Comparison of ENCODE assay signal across 8 cellular contexts in genomic region chr11:65891180-65892136, GRCh38. TPM values are rescaled to one million over a fixed set of nuclear protein-coding genes. Genes with fewer than 3 reads are reported as not detected.
A peak's percentile ranks its signal among the peaks of the same experiment; 100 is the strongest.
DNase-seq lines count a peak whose midpoint lies in the region; ATAC-seq, FAIRE-seq and TF ChIP-seq lines count a peak whose summit lies in the region.

No MANE protein-coding gene starts in this region.

- H3K4me3 ChIP-seq in GM12865 (ENCODE audit: low read depth, low read length) (peak overlapping the region; percentile 73), right cardiac atrium (ENCODE audit: low read length) (peak overlapping the region; percentile 61), skin epidermis (peak overlapping the region; percentile 52 to 78 (median 62))

- H3K27me3 Mint-ChIP-seq in activated naive CD4-positive, alpha-beta T cell treated with anti-CD3 and anti-CD28 coated beads, Interleukin-2, amount 50 U/mL, for 24 hours, result no peaks in the 10 kb centered on the region

- peak; percentile 56 for TF ChIP-seq CTCF in GM12865 (IDR thresholded peaks at IDR 0.05; ENCODE audit: insufficient read depth, low read depth, low read length, missing control alignments)

- no peaks in the 10 kb centered on the region for H3K27me3 ChIP-seq in right cardiac atrium (ENCODE audit: control insufficient read depth, insufficient read depth)

- DNase-seq in GM12865 (ENCODE audit: low read depth), result peak; percentile 67
- peak; percentile 64 for DNase-seq in NCI-H1092 (lab: John Stamatoyannopoulos, UW)
- peak; percentile 69 to 88 (median 85) for DNase-seq in right cardiac atrium
- no peak for DNase-seq in GM19239 (ENCODE audit: insufficient read length, low spot score)

- ATAC-seq in right cardiac atrium (peak; percentile 1 to 37), HG03095 (IDR thresholded peaks at IDR 0.05; ENCODE audit: unreplicated experiment) (no peak), GM21619 (IDR thresholded peaks at IDR 0.05; ENCODE audit: unreplicated experiment) (no peak)

- H3K4me1 Mint-ChIP-seq in activated naive CD4-positive, alpha-beta T cell treated with anti-CD3 and anti-CD28 coated beads, Interleukin-2, amount 50 U/mL, for 24 hours, result peaks cover 64% of the 10 kb centered on the region

- peaks cover 14% of the 10 kb centered on the region for H3K36me3 Mint-ChIP-seq in activated naive CD4-positive, alpha-beta T cell treated with anti-CD3 and anti-CD28 coated beads, Interleukin-2, amount 50 U/mL, for 24 hours

- peak overlapping the region; percentile 42 for H3K27ac Mint-ChIP-seq in activated naive CD4-positive, alpha-beta T cell treated with anti-CD3 and anti-CD28 coated beads, Interleukin-2, amount 50 U/mL, for 24 hours

- WGBS in right cardiac atrium, result under 1% methylated on average over 60 of the region's 60 CpGs

- H3K9me3 ChIP-seq in right cardiac atrium (ENCODE audit: control insufficient read depth, low read length), result no peaks in the 10 kb centered on the region

- peak overlapping the region; percentile 98 for H3K27ac ChIP-seq in right cardiac atrium (ENCODE audit: low read length)
- peak overlapping the region; percentile 60 to 98 (median 88) for H3K27ac ChIP-seq in skin epidermis

- intact Hi-C loops in right cardiac atrium (cut with DNase I), result no loop called here

- no peak for FAIRE-seq in GM19239 (lab: Jason Lieb, UNC)

- peak overlapping the region; percentile 81 for H3K4me3 Mint-ChIP-seq in activated naive CD4-positive, alpha-beta T cell treated with anti-CD3 and anti-CD28 coated beads, Interleukin-2, amount 50 U/mL, for 24 hours

- no peaks in the 10 kb centered on the region for H3K9me3 Mint-ChIP-seq in activated naive CD4-positive, alpha-beta T cell treated with anti-CD3 and anti-CD28 coated beads, Interleukin-2, amount 50 U/mL, for 24 hours

- H3K4me1 ChIP-seq in right cardiac atrium (ENCODE audit: control insufficient read depth, insufficient read depth, low read length), result peaks cover 7% of the 10 kb centered on the region

RNA-seq across cellular contexts. Expression of gene CCDC85B, which starts 1.0 kb away (rescaled TPM):
- total RNA-seq in right cardiac atrium, result 10 to 100 TPM; 50.8 to 61.3 (median 57.4) TPM
- polyA plus RNA-seq in right cardiac atrium, result 80.3 TPM

RNA-seq across cellular contexts. Expression of gene FIBP, which starts 3.2 kb away (rescaled TPM):
- 10 to 100 TPM; 39.7 to 46.6 (median 42.8) TPM for total RNA-seq in right cardiac atrium
- 37.8 TPM for polyA plus RNA-seq in right cardiac atrium

RNA-seq across cellular contexts. Expression of gene FOSL1, which starts 8.7 kb away (rescaled TPM):
- total RNA-seq in right cardiac atrium, result 1 to 10 TPM in 1 of 4 donors, under 1 TPM in 3; 0.57 to 5.5 (median 0.83) TPM
- 2.6 TPM for polyA plus RNA-seq in right cardiac atrium

RNA-seq across cellular contexts. Expression of gene CTSW, which starts 11.8 kb away (rescaled TPM):
- 1 to 10 TPM in 1 of 4 donors, under 1 TPM in 3; 0.45 to 1.7 (median 0.64) TPM for total RNA-seq in right cardiac atrium
- polyA plus RNA-seq in right cardiac atrium, result 0.79 TPM

RNA-seq across cellular contexts. Expression of gene EFEMP2, which starts 18.9 kb away (rescaled TPM):
- 100 to 1,000 TPM; 139 to 164 (median 142) TPM for total RNA-seq in right cardiac atrium
- polyA plus RNA-seq in right cardiac atrium, result 128 TPM

Comparison
In these comparisons a context has a peak if more than half of its experiments do, and no peak if none do; other contexts are left out.
1. ATAC-seq: peak in right cardiac atrium (2 of 2); none in HG03095 (single experiment) and GM21619 (single experiment).
2. Peak in every context shown above with its lines, with median percentiles within 50 percentile points of each other: H3K4me3 ChIP-seq.